In genomic region chr2:8254791-8255447, GRCh38 we compare ENCODE assay signal across 1 cellular context.
TF ChIP-seq lines count a peak whose summit lies in the region.

No MANE protein-coding gene starts in this region.

TF ChIP-seq in SK-N-SH, 30 proteins besides CTCF, POLR2A, EP300 and RAD21:
- TF ChIP-seq REST (IDR thresholded peaks at IDR 0.05; ENCODE audit: low read depth, low read length): peak; percentile 76; the same call in 1 of the 2 replicates
- TF ChIP-seq MAX (IDR thresholded peaks at IDR 0.05; ENCODE audit: low read depth): no peak
